2 cellular contexts compared by ENCODE assay signal in genomic region chr12:57430117-57430930, GRCh38.
TF ChIP-seq lines count a peak whose summit lies in the region.

No MANE protein-coding gene starts in this region.

TF ChIP-seq in SK-N-SH treated with all-trans-retinoic acid at 6 μM for 48 hours, 23 proteins besides CTCF, POLR2A, EP300 and RAD21:
- no peak for TF ChIP-seq POU6F1 (CRISPR knock-in tag; IDR thresholded peaks at IDR 0.05; ENCODE audit: borderline replicate concordance, low read depth)
- TF ChIP-seq, protein P1, sequence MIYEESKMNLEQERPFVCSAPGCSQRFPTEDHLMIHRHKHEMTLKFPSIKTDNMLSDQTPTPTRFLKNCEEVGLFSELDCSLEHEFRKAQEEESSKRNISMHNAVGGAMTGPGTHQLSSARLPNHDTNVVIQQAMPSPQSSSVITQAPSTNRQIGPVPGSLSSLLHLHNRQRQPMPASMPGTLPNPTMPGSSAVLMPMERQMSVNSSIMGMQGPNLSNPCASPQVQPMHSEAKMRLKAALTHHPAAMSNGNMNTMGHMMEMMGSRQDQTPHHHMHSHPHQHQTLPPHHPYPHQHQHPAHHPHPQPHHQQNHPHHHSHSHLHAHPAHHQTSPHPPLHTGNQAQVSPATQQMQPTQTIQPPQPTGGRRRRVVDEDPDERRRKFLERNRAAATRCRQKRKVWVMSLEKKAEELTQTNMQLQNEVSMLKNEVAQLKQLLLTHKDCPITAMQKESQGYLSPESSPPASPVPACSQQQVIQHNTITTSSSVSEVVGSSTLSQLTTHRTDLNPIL (CRISPR knock-in tag; IDR thresholded peaks at IDR 0.05; ENCODE audit: low read depth): no peak
- TF ChIP-seq ZNF70 (CRISPR knock-in tag; IDR thresholded peaks at IDR 0.05): no peak
- TF ChIP-seq ARNTL (CRISPR knock-in tag; IDR thresholded peaks at IDR 0.05; ENCODE audit: borderline replicate concordance, low read depth): no peak
- no peak for TF ChIP-seq ZNF565 (CRISPR knock-in tag; conservative IDR thresholded peaks at IDR 0.05; ENCODE audit: low read depth)
- no peak for TF ChIP-seq BACH2 (CRISPR knock-in tag; IDR thresholded peaks at IDR 0.05; ENCODE audit: borderline replicate concordance)
- TF ChIP-seq GLIS3 (CRISPR knock-in tag; IDR thresholded peaks at IDR 0.05): no peak
- TF ChIP-seq, protein P2, sequence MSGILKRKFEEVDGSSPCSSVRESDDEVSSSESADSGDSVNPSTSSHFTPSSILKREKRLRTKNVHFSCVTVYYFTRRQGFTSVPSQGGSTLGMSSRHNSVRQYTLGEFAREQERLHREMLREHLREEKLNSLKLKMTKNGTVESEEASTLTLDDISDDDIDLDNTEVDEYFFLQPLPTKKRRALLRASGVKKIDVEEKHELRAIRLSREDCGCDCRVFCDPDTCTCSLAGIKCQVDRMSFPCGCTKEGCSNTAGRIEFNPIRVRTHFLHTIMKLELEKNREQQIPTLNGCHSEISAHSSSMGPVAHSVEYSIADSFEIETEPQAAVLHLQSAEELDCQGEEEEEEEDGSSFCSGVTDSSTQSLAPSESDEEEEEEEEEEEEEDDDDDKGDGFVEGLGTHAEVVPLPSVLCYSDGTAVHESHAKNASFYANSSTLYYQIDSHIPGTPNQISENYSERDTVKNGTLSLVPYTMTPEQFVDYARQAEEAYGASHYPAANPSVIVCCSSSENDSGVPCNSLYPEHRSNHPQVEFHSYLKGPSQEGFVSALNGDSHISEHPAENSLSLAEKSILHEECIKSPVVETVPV (CRISPR knock-in tag; IDR thresholded peaks at IDR 0.05): no peak
- no peak for TF ChIP-seq PPARA (CRISPR knock-in tag; IDR thresholded peaks at IDR 0.05; ENCODE audit: borderline replicate concordance)
- TF ChIP-seq, protein P3, sequence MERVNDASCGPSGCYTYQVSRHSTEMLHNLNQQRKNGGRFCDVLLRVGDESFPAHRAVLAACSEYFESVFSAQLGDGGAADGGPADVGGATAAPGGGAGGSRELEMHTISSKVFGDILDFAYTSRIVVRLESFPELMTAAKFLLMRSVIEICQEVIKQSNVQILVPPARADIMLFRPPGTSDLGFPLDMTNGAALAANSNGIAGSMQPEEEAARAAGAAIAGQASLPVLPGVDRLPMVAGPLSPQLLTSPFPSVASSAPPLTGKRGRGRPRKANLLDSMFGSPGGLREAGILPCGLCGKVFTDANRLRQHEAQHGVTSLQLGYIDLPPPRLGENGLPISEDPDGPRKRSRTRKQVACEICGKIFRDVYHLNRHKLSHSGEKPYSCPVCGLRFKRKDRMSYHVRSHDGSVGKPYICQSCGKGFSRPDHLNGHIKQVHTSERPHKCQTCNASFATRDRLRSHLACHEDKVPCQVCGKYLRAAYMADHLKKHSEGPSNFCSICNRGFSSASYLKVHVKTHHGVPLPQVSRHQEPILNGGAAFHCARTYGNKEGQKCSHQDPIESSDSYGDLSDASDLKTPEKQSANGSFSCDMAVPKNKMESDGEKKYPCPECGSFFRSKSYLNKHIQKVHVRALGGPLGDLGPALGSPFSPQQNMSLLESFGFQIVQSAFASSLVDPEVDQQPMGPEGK (CRISPR knock-in tag; IDR thresholded peaks at IDR 0.05; ENCODE audit: borderline replicate concordance): no peak
- TF ChIP-seq ZNF8 (CRISPR knock-in tag; IDR thresholded peaks at IDR 0.05): no peak
- TF ChIP-seq TOX (CRISPR knock-in tag; IDR thresholded peaks at IDR 0.05; ENCODE audit: borderline replicate concordance): no peak
- no peak for TF ChIP-seq TCF4 (CRISPR knock-in tag; IDR thresholded peaks at IDR 0.05; ENCODE audit: borderline replicate concordance)
- no peak for TF ChIP-seq CSDC2 (CRISPR knock-in tag; IDR thresholded peaks at IDR 0.05)
- TF ChIP-seq TSHZ2 (CRISPR knock-in tag; IDR thresholded peaks at IDR 0.05): no peak
- no peak for TF ChIP-seq ZFP3 (CRISPR knock-in tag; IDR thresholded peaks at IDR 0.05)
- TF ChIP-seq OSR1 (CRISPR knock-in tag; IDR thresholded peaks at IDR 0.05): no peak

TF ChIP-seq in HepG2, 621 proteins besides CTCF, POLR2A, EP300 and RAD21 (continues in another document):
- TF ChIP-seq RFXAP (CRISPR knock-in tag; IDR thresholded peaks at IDR 0.05; ENCODE audit: borderline replicate concordance) (0 out of 2 replicates have a peak, but pooled peaks have one; percentile 2), ZBTB10 (CRISPR knock-in tag; IDR thresholded peaks at IDR 0.05; ENCODE audit: borderline replicate concordance) (0 out of 2 replicates have a peak, but pooled peaks have one; percentile 27), ZMAT3 (CRISPR knock-in tag; conservative IDR thresholded peaks at IDR 0.05) (0 out of 2 replicates have a peak, but pooled peaks have one; percentile 26), SRY (CRISPR knock-in tag; IDR thresholded peaks at IDR 0.05) (peak; percentile 21; the same call in 1 of the 2 replicates), SP4 (CRISPR knock-in tag; IDR thresholded peaks at IDR 0.05) (no peak; the same call in 1 of the 2 replicates), ZNF670 (CRISPR knock-in tag; IDR thresholded peaks at IDR 0.05; ENCODE audit: borderline replicate concordance) (no peak), ZBTB3 (CRISPR knock-in tag; IDR thresholded peaks at IDR 0.05; ENCODE audit: borderline replicate concordance, low read depth) (no peak), ZFY (CRISPR knock-in tag; IDR thresholded peaks at IDR 0.05) (peak; percentile 19; the same call in 1 of the 2 replicates), ZNF790 (CRISPR knock-in tag; IDR thresholded peaks at IDR 0.05; ENCODE audit: borderline replicate concordance) (0 out of 2 replicates have a peak, but pooled peaks have one; percentile 19), FLYWCH1 (CRISPR knock-in tag; IDR thresholded peaks at IDR 0.05) (no peak), ATF7 (IDR thresholded peaks at IDR 0.05) (no peak), ATF7 (CRISPR knock-in tag; IDR thresholded peaks at IDR 0.05) (no peak), ZBTB1 (CRISPR knock-in tag; IDR thresholded peaks at IDR 0.05; ENCODE audit: borderline replicate concordance) (no peak), ZNF629 (CRISPR knock-in tag; conservative IDR thresholded peaks at IDR 0.05) (no peak), KMT2A (CRISPR knock-in tag; IDR thresholded peaks at IDR 0.05) (peak; percentile 47; the same call in 1 of the 2 replicates), NFE2L1 (CRISPR knock-in tag; IDR thresholded peaks at IDR 0.05; ENCODE audit: borderline replicate concordance) (no peak), ZNF883 (CRISPR knock-in tag; IDR thresholded peaks at IDR 0.05; ENCODE audit: not compliant biosample characterization) (no peak), IRX3 (CRISPR knock-in tag; IDR thresholded peaks at IDR 0.05; ENCODE audit: borderline replicate concordance, low read depth) (0 out of 2 replicates have a peak, but pooled peaks have one; percentile 17), ZNF558 (CRISPR knock-in tag; IDR thresholded peaks at IDR 0.05; ENCODE audit: borderline replicate concordance) (no peak), SETDB1 (CRISPR knock-in tag; IDR thresholded peaks at IDR 0.05; ENCODE audit: borderline replicate concordance) (no peak), ATF6 (CRISPR knock-in tag; conservative IDR thresholded peaks at IDR 0.05) (no peak), PRMT3 (CRISPR knock-in tag; IDR thresholded peaks at IDR 0.05; ENCODE audit: borderline replicate concordance, low read depth) (0 out of 2 replicates have a peak, but pooled peaks have one; percentile 56), RBM39 (IDR thresholded peaks at IDR 0.05; ENCODE audit: low read depth, low read length, poor library complexity, severe bottlenecking) (peak; percentile 19), ZSCAN31 (CRISPR knock-in tag; IDR thresholded peaks at IDR 0.05; ENCODE audit: low read depth) (no peak), BHLHE40 (IDR thresholded peaks at IDR 0.05; ENCODE audit: low read length) (peak; percentile 48; the same call in 1 of the 2 replicates)
- TF ChIP-seq, protein P4, sequence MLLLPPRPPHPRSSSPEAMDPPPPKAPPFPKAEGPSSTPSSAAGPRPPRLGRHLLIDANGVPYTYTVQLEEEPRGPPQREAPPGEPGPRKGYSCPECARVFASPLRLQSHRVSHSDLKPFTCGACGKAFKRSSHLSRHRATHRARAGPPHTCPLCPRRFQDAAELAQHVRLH (CRISPR knock-in tag; IDR thresholded peaks at IDR 0.05; ENCODE audit: borderline replicate concordance, low read depth): 0 out of 2 replicates have a peak, but pooled peaks have one; percentile 44
- TF ChIP-seq, protein P5, sequence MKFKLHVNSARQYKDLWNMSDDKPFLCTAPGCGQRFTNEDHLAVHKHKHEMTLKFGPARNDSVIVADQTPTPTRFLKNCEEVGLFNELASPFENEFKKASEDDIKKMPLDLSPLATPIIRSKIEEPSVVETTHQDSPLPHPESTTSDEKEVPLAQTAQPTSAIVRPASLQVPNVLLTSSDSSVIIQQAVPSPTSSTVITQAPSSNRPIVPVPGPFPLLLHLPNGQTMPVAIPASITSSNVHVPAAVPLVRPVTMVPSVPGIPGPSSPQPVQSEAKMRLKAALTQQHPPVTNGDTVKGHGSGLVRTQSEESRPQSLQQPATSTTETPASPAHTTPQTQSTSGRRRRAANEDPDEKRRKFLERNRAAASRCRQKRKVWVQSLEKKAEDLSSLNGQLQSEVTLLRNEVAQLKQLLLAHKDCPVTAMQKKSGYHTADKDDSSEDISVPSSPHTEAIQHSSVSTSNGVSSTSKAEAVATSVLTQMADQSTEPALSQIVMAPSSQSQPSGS (CRISPR knock-in tag; IDR thresholded peaks at IDR 0.05): no peak
- TF ChIP-seq, protein P6, sequence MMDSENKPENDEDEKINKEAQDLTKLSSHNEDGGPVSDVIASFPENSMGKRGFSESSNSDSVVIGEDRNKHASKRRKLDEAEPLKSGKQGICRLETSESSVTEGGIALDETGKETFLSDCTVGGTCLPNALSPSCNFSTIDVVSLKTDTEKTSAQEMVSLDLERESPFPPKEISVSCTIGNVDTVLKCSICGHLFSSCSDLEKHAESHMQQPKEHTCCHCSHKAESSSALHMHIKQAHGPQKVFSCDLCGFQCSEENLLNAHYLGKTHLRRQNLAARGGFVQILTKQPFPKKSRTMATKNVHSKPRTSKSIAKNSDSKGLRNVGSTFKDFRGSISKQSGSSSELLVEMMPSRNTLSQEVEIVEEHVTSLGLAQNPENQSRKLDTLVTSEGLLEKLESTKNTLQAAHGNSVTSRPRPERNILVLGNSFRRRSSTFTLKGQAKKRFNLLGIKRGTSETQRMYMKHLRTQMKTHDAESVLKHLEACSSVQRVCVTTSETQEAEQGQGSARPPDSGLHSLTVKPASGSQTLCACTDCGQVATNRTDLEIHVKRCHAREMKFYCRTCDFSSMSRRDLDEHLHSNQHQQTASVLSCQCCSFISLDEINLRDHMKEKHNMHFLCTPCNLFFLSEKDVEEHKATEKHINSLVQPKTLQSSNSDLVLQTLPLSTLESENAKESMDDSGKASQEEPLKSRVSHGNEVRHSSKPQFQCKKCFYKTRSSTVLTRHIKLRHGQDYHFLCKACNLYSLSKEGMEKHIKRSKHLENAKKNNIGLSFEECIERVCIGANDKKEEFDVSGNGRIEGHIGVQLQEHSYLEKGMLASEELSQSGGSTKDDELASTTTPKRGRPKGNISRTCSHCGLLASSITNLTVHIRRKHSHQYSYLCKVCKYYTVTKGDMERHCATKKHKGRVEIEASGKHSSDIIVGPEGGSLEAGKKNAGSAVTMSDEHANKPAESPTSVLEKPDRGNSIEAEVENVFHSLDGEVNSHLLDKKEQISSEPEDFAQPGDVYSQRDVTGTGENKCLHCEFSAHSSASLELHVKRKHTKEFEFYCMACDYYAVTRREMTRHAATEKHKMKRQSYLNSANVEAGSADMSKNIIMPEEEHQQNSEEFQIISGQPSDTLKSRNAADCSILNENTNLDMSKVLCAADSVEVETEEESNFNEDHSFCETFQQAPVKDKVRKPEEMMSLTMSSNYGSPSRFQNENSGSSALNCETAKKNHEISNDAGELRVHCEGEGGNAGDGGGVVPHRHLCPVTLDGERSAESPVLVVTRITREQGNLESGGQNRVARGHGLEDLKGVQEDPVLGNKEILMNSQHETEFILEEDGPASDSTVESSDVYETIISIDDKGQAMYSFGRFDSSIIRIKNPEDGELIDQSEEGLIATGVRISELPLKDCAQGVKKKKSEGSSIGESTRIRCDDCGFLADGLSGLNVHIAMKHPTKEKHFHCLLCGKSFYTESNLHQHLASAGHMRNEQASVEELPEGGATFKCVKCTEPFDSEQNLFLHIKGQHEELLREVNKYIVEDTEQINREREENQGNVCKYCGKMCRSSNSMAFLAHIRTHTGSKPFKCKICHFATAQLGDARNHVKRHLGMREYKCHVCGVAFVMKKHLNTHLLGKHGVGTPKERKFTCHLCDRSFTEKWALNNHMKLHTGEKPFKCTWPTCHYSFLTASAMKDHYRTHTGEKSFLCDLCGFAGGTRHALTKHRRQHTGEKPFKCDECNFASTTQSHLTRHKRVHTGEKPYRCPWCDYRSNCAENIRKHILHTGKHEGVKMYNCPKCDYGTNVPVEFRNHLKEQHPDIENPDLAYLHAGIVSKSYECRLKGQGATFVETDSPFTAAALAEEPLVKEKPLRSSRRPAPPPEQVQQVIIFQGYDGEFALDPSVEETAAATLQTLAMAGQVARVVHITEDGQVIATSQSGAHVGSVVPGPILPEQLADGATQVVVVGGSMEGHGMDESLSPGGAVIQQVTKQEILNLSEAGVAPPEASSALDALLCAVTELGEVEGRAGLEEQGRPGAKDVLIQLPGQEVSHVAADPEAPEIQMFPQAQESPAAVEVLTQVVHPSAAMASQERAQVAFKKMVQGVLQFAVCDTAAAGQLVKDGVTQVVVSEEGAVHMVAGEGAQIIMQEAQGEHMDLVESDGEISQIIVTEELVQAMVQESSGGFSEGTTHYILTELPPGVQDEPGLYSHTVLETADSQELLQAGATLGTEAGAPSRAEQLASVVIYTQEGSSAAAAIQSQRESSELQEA (CRISPR knock-in tag; IDR thresholded peaks at IDR 0.05; ENCODE audit: not compliant biosample characterization): no peak
